6 cellular contexts compared by ENCODE assay signal in the genomic region with DNA sequence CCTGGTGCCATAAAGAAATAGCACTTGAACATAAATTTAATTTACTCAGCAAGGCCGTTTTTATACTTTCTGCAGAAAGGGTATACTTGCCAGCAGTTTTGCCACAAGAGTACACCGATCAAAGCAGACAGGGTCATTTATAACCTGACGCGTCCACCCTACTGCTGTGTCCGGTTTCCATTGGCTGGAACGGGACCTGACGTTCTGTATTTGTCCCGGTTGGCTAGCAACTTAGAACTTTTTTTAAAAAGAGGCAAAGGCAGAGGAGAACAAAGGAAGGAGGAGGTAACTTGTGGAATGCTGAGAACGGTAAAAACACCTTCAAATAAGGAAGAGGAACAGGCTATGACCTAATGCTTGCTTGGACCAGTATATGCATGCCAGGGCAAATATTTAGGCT. TPM values are rescaled to one million over a fixed set of nuclear protein-coding genes. Genes with fewer than 3 reads are reported as not detected.
A peak's percentile ranks its signal among the peaks of the same experiment; 100 is the strongest.
DNase-seq lines count a peak whose midpoint lies in the region; ATAC-seq, FAIRE-seq and TF ChIP-seq lines count a peak whose summit lies in the region.
"Not testable (repeated sequence)": the region's sequence is repeated elsewhere in the genome, so short reads cannot be mapped to it uniquely, and the experiment has no call there.

No MANE protein-coding gene starts in this region.

- H3K4me1 ChIP-seq in H9 (ENCODE audit: insufficient read depth, low read length); foreskin keratinocyte; mesendoderm (ENCODE audit: control insufficient read depth, low read depth, low read length): not testable (repeated sequence)

- not testable (repeated sequence) for H3K27me3 Mint-ChIP-seq in H9 (ENCODE audit: low read depth); progenitor cell of endocrine pancreas

- not testable (repeated sequence) for H2BK120ac ChIP-seq in H9 (ENCODE audit: low read depth, low read length, poor library complexity, severe bottlenecking); mesendoderm (ENCODE audit: low read depth, low read length)

- not testable (repeated sequence) for H2BK15ac ChIP-seq in H9 (ENCODE audit: low read depth, low read length); mesendoderm (replicated peaks; ENCODE audit: low read depth)

- not testable (repeated sequence) for H3K9me3 ChIP-seq in H9 (ENCODE audit: control insufficient read depth, low read depth, low read length)

- not testable (repeated sequence) for H3K27ac Mint-ChIP-seq in H9
- peak overlapping the region; percentile 5 for H3K27ac Mint-ChIP-seq in progenitor cell of endocrine pancreas

- not testable (repeated sequence) for H4K8ac ChIP-seq in H9 (replicated peaks; ENCODE audit: insufficient read length, low read depth, low read length); mesendoderm (ENCODE audit: low read depth, low read length)

- not testable (repeated sequence) for H2AK5ac ChIP-seq in H9 (ENCODE audit: insufficient read length, low read length); mesendoderm (ENCODE audit: low read length)

- not testable (repeated sequence) for H4K91ac ChIP-seq in H9 (ENCODE audit: insufficient read length, low read depth, low read length)

- not testable (repeated sequence) for H4K20me1 ChIP-seq in H9 (ENCODE audit: control insufficient read depth, insufficient read depth, insufficient read length)

- H3K56ac ChIP-seq in H9 (ENCODE audit: insufficient read length, low read depth, low read length); mesendoderm (ENCODE audit: low read length): not testable (repeated sequence)

- FAIRE-seq in bronchial epithelial cell (lab: Jason Lieb, UNC): not testable (repeated sequence)

- H3K9me3 Mint-ChIP-seq in H9; progenitor cell of endocrine pancreas (ENCODE audit: low read depth): not testable (repeated sequence)

- not testable (repeated sequence) for H3K27me3 ChIP-seq in H9 (ENCODE audit: insufficient read depth, low read length); bronchial epithelial cell (ENCODE audit: control insufficient read depth, insufficient read depth, low read length); foreskin keratinocyte; mesendoderm (ENCODE audit: insufficient read depth, low read length, poor library complexity)

- H3T11ph ChIP-seq in H9 (ENCODE audit: low read length): not testable (repeated sequence)

- not testable (repeated sequence) for H3K9ac ChIP-seq in H9 (ENCODE audit: extremely low read depth, insufficient read length, low read length); mesendoderm (ENCODE audit: low read length)

- H3K79me1 ChIP-seq in H9 (ENCODE audit: insufficient read depth, low read depth, low read length, poor library complexity, severe bottlenecking); mesendoderm (ENCODE audit: low read length): not testable (repeated sequence)

- not testable (repeated sequence) for H2AFZ ChIP-seq in H9 (ENCODE audit: low read length)

- peaks cover 6 to 15% of the 10 kb centered on the region in 2 experiments; a peak in 3 of 4 replicates for H3K4me1 Mint-ChIP-seq in H9
- not testable (repeated sequence) for H3K4me1 Mint-ChIP-seq in progenitor cell of endocrine pancreas (ENCODE audit: low read depth)

- DNase-seq in H9 (peak; percentile 37), bronchial epithelial cell (ENCODE audit: low read depth) (peak; percentile 87), foreskin keratinocyte (peak; percentile 57 to 67), mesendoderm (peak; percentile 36)
- DNase-seq in epithelial cell of prostate (ENCODE audit: low read depth, low spot score); progenitor cell of endocrine pancreas (ENCODE audit: low spot score, unreplicated experiment): not testable (repeated sequence)

- H3K18ac ChIP-seq in H9 (ENCODE audit: insufficient read length, low read depth, low read length); mesendoderm (ENCODE audit: low read length): not testable (repeated sequence)

- H4K5ac ChIP-seq in H9 (ENCODE audit: insufficient read length, low read depth, low read length); mesendoderm (ENCODE audit: low read length): not testable (repeated sequence)

- H3K23ac ChIP-seq in H9 (ENCODE audit: insufficient read length, low read depth, low read length); mesendoderm (ENCODE audit: low read length): not testable (repeated sequence)

- no CpG with 5 or more reads among the region's 9 CpGs for WGBS in H9 (ENCODE audit: extremely low coverage, insufficient read length, low lambda C conversion rate)
- no CpG with 5 or more reads among the region's 9 CpGs for WGBS in mesendoderm (ENCODE audit: extremely low coverage, insufficient coverage, low lambda C conversion rate)

- H2BK5ac ChIP-seq in H9 (ENCODE audit: insufficient read length, low read length); mesendoderm (ENCODE audit: low read length): not testable (repeated sequence)

- not testable (repeated sequence) for H3K4me2 ChIP-seq in H9 (ENCODE audit: insufficient read depth, insufficient read length, low read length); mesendoderm (ENCODE audit: low read length)

- H3K14ac ChIP-seq in H9 (ENCODE audit: insufficient read depth, low read length): not testable (repeated sequence)

- not testable (repeated sequence) for H3K79me2 ChIP-seq in H9 (ENCODE audit: insufficient read depth, low read length); mesendoderm (ENCODE audit: control insufficient read depth, insufficient read depth, low read length)

- H3K4me3 Mint-ChIP-seq in H9; progenitor cell of endocrine pancreas (ENCODE audit: low read depth): not testable (repeated sequence)

- not testable (repeated sequence) for ATAC-seq in foreskin keratinocyte

- not testable (repeated sequence) for H3K23me2 ChIP-seq in H9 (ENCODE audit: insufficient read length, low read depth, low read length, poor library complexity, severe bottlenecking)

- H3K36me3 Mint-ChIP-seq in H9 (ENCODE audit: insufficient read depth in 1 of 3, low read depth in 3 of 3); progenitor cell of endocrine pancreas (ENCODE audit: insufficient read depth): not testable (repeated sequence)

- H3K4me3 ChIP-seq in bronchial epithelial cell (ENCODE audit: low read depth, low read length); mesendoderm (ENCODE audit: low read length): not testable (repeated sequence)

- not testable (repeated sequence) for H3K36me3 ChIP-seq in bronchial epithelial cell (ENCODE audit: control insufficient read depth, insufficient read depth, low read length); mesendoderm (ENCODE audit: control insufficient read depth, insufficient read depth, low read length)

- not testable (repeated sequence) for H2BK12ac ChIP-seq in H9 (ENCODE audit: insufficient read length, low read depth, low read length)

- not testable (repeated sequence) for H2BK20ac ChIP-seq in H9 (ENCODE audit: low read depth, low read length, poor library complexity, severe bottlenecking)

- not testable (repeated sequence) for H3K4ac ChIP-seq in H9 (ENCODE audit: low read depth, low read length); mesendoderm (ENCODE audit: low read depth, low read length)

- not testable (repeated sequence) for TF ChIP-seq CTCF in H9 (conservative IDR thresholded peaks at IDR 0.05); bronchial epithelial cell (IDR thresholded peaks at IDR 0.05; ENCODE audit: insufficient read depth, low read length, severe bottlenecking); foreskin keratinocyte (conservative IDR thresholded peaks at IDR 0.05); progenitor cell of endocrine pancreas (IDR thresholded peaks at IDR 0.05; ENCODE audit: unreplicated experiment)

- not testable (repeated sequence) for H3K27ac ChIP-seq in H9 (ENCODE audit: insufficient read length, low read depth, low read length); foreskin keratinocyte; mesendoderm (ENCODE audit: low read depth, low read length)
- peak overlapping the region; percentile 54 for H3K27ac ChIP-seq in epithelial cell of prostate

RNA-seq across cellular contexts. Expression of a gene that starts 33.8 kb away (rescaled TPM):
- total RNA-seq in H9 (2021) (16.5 and 16.6 TPM in 2 replicates), bronchial epithelial cell (21.9 and 31.9 TPM in 2 replicates), foreskin keratinocyte (23.1 and 25.5 TPM in 2 replicates), progenitor cell of endocrine pancreas (25.9 and 27.8 TPM in 2 replicates)
- polyA plus RNA-seq in foreskin keratinocyte: 11.5 and 13.1 TPM in 2 replicates
- polyA plus RNA-seq in mesendoderm (2013, experiment 1 of 2): 11.8 TPM
- polyA plus RNA-seq in mesendoderm (2013, experiment 2 of 2): 12.6 TPM
